17 cellular contexts compared by ENCODE assay signal in the genomic region with DNA sequence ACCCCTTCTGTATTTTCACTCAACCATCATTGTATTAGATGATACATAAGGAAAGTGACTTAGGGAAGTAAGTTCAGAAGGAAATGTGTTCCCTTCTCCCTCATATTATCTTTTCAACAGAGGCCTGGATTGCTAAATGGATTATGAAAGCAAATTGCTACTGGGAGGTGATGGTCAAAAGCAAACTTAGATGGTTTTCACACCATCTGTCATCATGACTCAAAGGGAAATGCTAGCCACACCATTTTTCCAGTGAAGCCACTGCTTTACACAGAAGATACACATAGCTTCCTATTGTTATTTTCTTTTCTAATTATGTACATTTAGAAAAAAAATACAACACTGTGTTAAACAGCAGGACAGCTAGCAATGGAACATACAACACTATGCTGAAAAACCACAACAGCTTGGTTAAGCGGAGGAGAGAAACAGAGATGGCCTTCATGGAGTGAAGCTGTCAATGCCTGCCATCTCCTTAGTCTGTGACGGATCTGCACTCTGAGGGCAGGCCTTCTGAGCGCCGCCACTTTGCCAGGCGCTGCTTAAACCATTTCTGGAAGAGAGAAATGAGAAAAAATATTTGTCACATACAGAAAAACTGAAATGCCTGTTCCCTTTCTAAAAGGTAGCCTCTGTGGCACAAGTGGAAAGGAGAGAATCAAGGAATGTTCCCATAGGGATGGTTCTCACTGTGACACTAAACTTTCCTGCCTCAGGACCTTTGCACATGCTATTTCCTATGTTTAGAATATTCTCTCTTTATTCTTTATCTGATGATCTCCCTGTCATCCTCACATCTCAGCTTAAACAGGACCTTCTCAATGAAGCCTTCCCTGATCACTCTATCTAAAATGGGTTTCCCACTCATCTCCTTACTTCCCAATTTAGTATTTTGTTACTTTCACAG. TPM values are rescaled to one million over a fixed set of nuclear protein-coding genes. Genes with fewer than 3 reads are reported as not detected.
A peak's percentile ranks its signal among the peaks of the same experiment; 100 is the strongest.
DNase-seq lines count a peak whose midpoint lies in the region; ATAC-seq, FAIRE-seq and TF ChIP-seq lines count a peak whose summit lies in the region.
"Had no signal": no experiment of that assay in that cellular context is flagged by ENCODE, and none has a peak within 500 bp of the region (broad histone marks: within the 10 kb centered on the region; RNA-seq: fewer than 3 reads in every experiment).

No MANE protein-coding gene starts in this region.

- no peak for FAIRE-seq in GM19239 (lab: Jason Lieb, UNC)

- peaks cover 2 to 12% (median 7%) of the 10 kb centered on the region in 8 donors for H3K9me3 Mint-ChIP-seq in CD4-positive, alpha-beta memory T cell
- peaks cover 5% of the 10 kb centered on the region for H3K9me3 Mint-ChIP-seq in activated T-helper 17 cell treated with anti-CD3 and anti-CD28 coated beads, Interleukin-2, amount 50 U/mL, for 72 hours

- H3K79me2 ChIP-seq in MM.1S (ENCODE audit: low read length): no peaks in the 10 kb centered on the region

- ATAC-seq in activated T-helper 17 cell treated with anti-CD3 and anti-CD28 coated beads, Interleukin-2, amount 50 U/mL, for 72 hours (replicated peaks): peak; percentile 55
- ATAC-seq: left lobe of liver had no signal

- no peaks in the 10 kb centered on the region for H3K9me2 ChIP-seq in MM.1S (replicated peaks; ENCODE audit: insufficient read depth, low read length)

- H3K36me3 ChIP-seq in CD4-positive, alpha-beta memory T cell (ENCODE audit: insufficient read depth, low read length): no peaks in the 10 kb centered on the region
- H3K36me3 ChIP-seq in vagina (peaks cover 0 to 9% of the 10 kb centered on the region in 2 donors), MM.1S (replicated peaks; ENCODE audit: insufficient read depth, low read length) (no peaks in the 10 kb centered on the region)
- H3K36me3 ChIP-seq: esophagus muscularis mucosa had no signal

- peaks cover 0 to 2% of the 10 kb centered on the region in 2 donors for H3K27me3 Mint-ChIP-seq in CD4-positive, alpha-beta memory T cell
- H3K27me3 Mint-ChIP-seq in activated T-helper 17 cell treated with anti-CD3 and anti-CD28 coated beads, Interleukin-2, amount 50 U/mL, for 72 hours: no peaks in the 10 kb centered on the region

- H4K20me1 ChIP-seq in MM.1S (ENCODE audit: insufficient read depth, low read length): no peaks in the 10 kb centered on the region

- H2AFZ ChIP-seq in MM.1S (ENCODE audit: low read length): no peak overlapping the region

- H3K27ac ChIP-seq in CD4-positive, alpha-beta memory T cell (ENCODE audit: low read depth, low read length): no peak overlapping the region
- H3K27ac ChIP-seq in vagina: no peak overlapping the region
- no peak overlapping the region for H3K27ac ChIP-seq in MM.1S (ENCODE audit: low read length)
- H3K27ac ChIP-seq: esophagus muscularis mucosa had no signal

- H3K36me3 Mint-ChIP-seq in CD4-positive, alpha-beta memory T cell: peaks cover 3 to 11% of the 10 kb centered on the region in 2 donors
- peaks cover 74% of the 10 kb centered on the region for H3K36me3 Mint-ChIP-seq in activated T-helper 17 cell treated with anti-CD3 and anti-CD28 coated beads, Interleukin-2, amount 50 U/mL, for 72 hours (ENCODE audit: low read depth)

- H3K4me2 ChIP-seq in MM.1S (ENCODE audit: low read depth, low read length): no peak overlapping the region

- H3K4me3 ChIP-seq in CD4-positive, alpha-beta memory T cell (ENCODE audit: low read length in 2 of 2): no peak overlapping the region
- H3K4me3 ChIP-seq in fibroblast of pulmonary artery (replicated peaks; ENCODE audit: low read depth, low read length) (no peak overlapping the region), vagina (no peak overlapping the region), MM.1S (ENCODE audit: low read length) (no peak overlapping the region)
- H3K4me3 ChIP-seq: esophagus muscularis mucosa had no signal

- peak overlapping the region in 6 of 7 donors; percentile 22 to 88 (median 48) for H3K27ac Mint-ChIP-seq in CD4-positive, alpha-beta memory T cell
- H3K27ac Mint-ChIP-seq in activated T-helper 17 cell treated with anti-CD3 and anti-CD28 coated beads, Interleukin-2, amount 50 U/mL, for 72 hours: peak overlapping the region; percentile 96

- peaks cover 32% of the 10 kb centered on the region for H3K4me1 ChIP-seq in CD4-positive, alpha-beta memory T cell (ENCODE audit: insufficient read depth, low read length)
- H3K4me1 ChIP-seq in vagina: no peaks in the 10 kb centered on the region
- peaks cover 10% of the 10 kb centered on the region for H3K4me1 ChIP-seq in MM.1S (ENCODE audit: low read length)

- no peaks in the 10 kb centered on the region for H3F3A ChIP-seq in MM.1S (ENCODE audit: insufficient read depth, low read length)

- peak overlapping the region in 1 of 8 donors; percentile 13 for H3K4me3 Mint-ChIP-seq in CD4-positive, alpha-beta memory T cell
- H3K4me3 Mint-ChIP-seq in activated T-helper 17 cell treated with anti-CD3 and anti-CD28 coated beads, Interleukin-2, amount 50 U/mL, for 72 hours: peak overlapping the region; percentile 93

- H3K4me1 Mint-ChIP-seq in CD4-positive, alpha-beta memory T cell: peaks cover 22 to 39% (median 37%) of the 10 kb centered on the region in 4 donors
- H3K4me1 Mint-ChIP-seq in activated T-helper 17 cell treated with anti-CD3 and anti-CD28 coated beads, Interleukin-2, amount 50 U/mL, for 72 hours: peaks cover 42% of the 10 kb centered on the region

- no peaks in the 10 kb centered on the region for H3K9me3 ChIP-seq in CD4-positive, alpha-beta memory T cell (ENCODE audit: control insufficient read depth in 1 of 2, low read length in 2 of 2)
- no peaks in the 10 kb centered on the region for H3K9me3 ChIP-seq in vagina
- H3K9me3 ChIP-seq in MM.1S (replicated peaks; ENCODE audit: insufficient read depth, low read length): no peaks in the 10 kb centered on the region

- TF ChIP-seq POLR2A in vagina (IDR thresholded peaks at IDR 0.05): no peak

- TF ChIP-seq CTCF in fibroblast of pulmonary artery (IDR thresholded peaks at IDR 0.05; ENCODE audit: low read length, missing control alignments) (no peak), vagina (IDR thresholded peaks at IDR 0.05) (no peak), MM.1S (IDR thresholded peaks at IDR 0.05; ENCODE audit: low read length) (no peak)

- CTCF ChIA-PET in CD4-positive, alpha-beta memory T cell (lab: Charles Lee; ENCODE audit: partially characterized antibody): interaction anchor here (1.3 kb wide), 1 partner anchor 10 kb away, joined by 3 read pairs; no protein-coding TSS in a partner anchor

- intact Hi-C loops in CD4-positive, alpha-beta memory T cell (cut with micrococcal nuclease): no loop called here
- intact Hi-C loops in vagina (cut with DNase I): no loop called here

- no peak overlapping the region for H3K9ac ChIP-seq in MM.1S (ENCODE audit: low read length)

- POLR2A ChIA-PET in CD4-positive, alpha-beta memory T cell (lab: Charles Lee; ENCODE audit: partially characterized antibody): interaction anchor here (1.6 kb wide), 1 partner anchor 21 kb away, joined by 3 read pairs; no protein-coding TSS in a partner anchor

- H3K27me3 ChIP-seq in CD4-positive, alpha-beta memory T cell (ENCODE audit: insufficient read depth, low read length): no peaks in the 10 kb centered on the region
- no peaks in the 10 kb centered on the region for H3K27me3 ChIP-seq in vagina
- no peaks in the 10 kb centered on the region for H3K27me3 ChIP-seq in MM.1S (replicated peaks; ENCODE audit: insufficient read depth, low read length)

- DNase-seq in CD4-positive, alpha-beta memory T cell: no peak
- DNase-seq in HT1080 (ENCODE audit: low read depth): peak; percentile 60
- DNase-seq in fibroblast of pulmonary artery (ENCODE audit: low read depth): peak; percentile 13
- DNase-seq in vagina (ENCODE audit: extremely low spot score in 2 of 2): no peak
- DNase-seq in GM19239 (ENCODE audit: insufficient read length, low spot score): no peak
- DNase-seq in DMS153 treated with DMSO at 0.1 percent for 48 hours (lab: John Stamatoyannopoulos, UW; ENCODE audit: unreplicated experiment): no peak
- no peak for DNase-seq in MM.1S
- DNase-seq: activated effector memory CD4-positive, alpha-beta T cell treated with anti-CD3 and anti-CD28 coated beads, Interleukin-2, amount 50 U/mL, for 16 hours; cerebellar nuclear complex; DMS79 treated with DMSO at 0.1 percent for 48 hours; hippocampal formation; stimulated activated CD8-positive, alpha-beta memory T cell treated with anti-CD3 and anti-CD28 coated beads, Interleukin-4, amount 100 ng/mL, for 48 hours had no signal

RNA-seq across cellular contexts. Expression of gene HOPX, which starts 32.6 kb away (rescaled TPM):
- 10 to 100 TPM; 16.9 to 19.3 TPM for total RNA-seq in CD4-positive, alpha-beta memory T cell
- polyA plus RNA-seq in CD4-positive, alpha-beta memory T cell: 100 to 1,000 TPM; 128 to 163 TPM
- total RNA-seq in HT1080 (2014; rRNA removed; shearing (Covaris generic)): not detected in 2 replicates
- polyA plus RNA-seq in HT1080 (2015; cell fraction: cytosol; rRNA removed): not detected in 2 replicates
- polyA plus RNA-seq in HT1080 (2015; cell fraction: nucleus; rRNA removed): not detected in 2 replicates
- total RNA-seq in activated T-helper 17 cell treated with anti-CD3 and anti-CD28 coated beads, Interleukin-2, amount 50 U/mL, for 72 hours: 100 to 1,000 TPM in 1 of 2 donors, 10 to 100 TPM in 1; 53.6 to 118 TPM
- total RNA-seq in vagina: 112 TPM
- total RNA-seq: MCF 10A had no signal
- polyA plus RNA-seq: BJ had no signal

Comparison
In these comparisons a context has a peak if more than half of its experiments do, and no peak if none do; other contexts are left out.
1. DNase-seq: peak in HT1080 (single experiment) and fibroblast of pulmonary artery (single experiment); none in CD4-positive, alpha-beta memory T cell (0 of 5), vagina (0 of 2), GM19239 (single experiment), DMS153 treated with DMSO at 0.1 percent for 48 hours (single experiment) and MM.1S (single experiment).
2. RNA of gene HOPX, which starts 32.6 kb away (total RNA-seq): 53.6 to 118 TPM in activated T-helper 17 cell treated with anti-CD3 and anti-CD28 coated beads, Interleukin-2, amount 50 U/mL, for 72 hours, 112 TPM in vagina (single experiment) and 16.9 to 19.3 TPM in CD4-positive, alpha-beta memory T cell; not detected in HT1080; every median in the first group is over 10 times any median in the second.